Comparison of ENCODE assay signal across 8 cellular contexts in genomic region chr19:57803265-57803593, GRCh38. TPM values are rescaled to one million over a fixed set of nuclear protein-coding genes. Genes with fewer than 3 reads are reported as not detected.
DNase-seq lines count a peak whose midpoint lies in the region; ATAC-seq, FAIRE-seq and TF ChIP-seq lines count a peak whose summit lies in the region.

No MANE protein-coding gene starts in this region.

- no peaks in the 10 kb centered on the region for H3K9me3 ChIP-seq in mononuclear cell (ENCODE audit: low read depth, low read length)

- DNase-seq in Right ventricle myocardium inferior (ENCODE audit: missing footprints) (no peak), cardiac septum (ENCODE audit: low spot score) (no peak), coronary artery (ENCODE audit: low spot score) (no peak), frontal cortex (ENCODE audit: low spot score in 2 of 2) (no peak), NCI-H446 (lab: John Stamatoyannopoulos, UW) (no peak), NK-92 (lab: John Stamatoyannopoulos, UW; ENCODE audit: unreplicated experiment) (no peak)

- H3K27me3 ChIP-seq in mononuclear cell (ENCODE audit: insufficient read depth, low read length) = no peaks in the 10 kb centered on the region

- H3K4me3 ChIP-seq in coronary artery (peak overlapping the region; percentile 71), mononuclear cell (ENCODE audit: low read length) (peak overlapping the region; percentile 27), urinary bladder (ENCODE audit: low read depth, low read length) (peak overlapping the region; percentile 48)

- WGBS in urinary bladder = 12% methylated on average over 6 of the region's 6 CpGs

- H3K4me1 ChIP-seq in mononuclear cell (ENCODE audit: insufficient read depth, low read length) = peaks cover 24% of the 10 kb centered on the region
- no peaks in the 10 kb centered on the region for H3K4me1 ChIP-seq in urinary bladder (ENCODE audit: insufficient read depth)

- intact Hi-C loops in Right ventricle myocardium inferior (cut with DNase I) = no loop called here
- intact Hi-C loops in cardiac septum (cut with DNase I) = no loop called here

- no peak for FAIRE-seq in frontal cortex (lab: Jason Lieb, UNC)

- H3K36me3 ChIP-seq in urinary bladder (ENCODE audit: insufficient read depth) = peaks cover 4% of the 10 kb centered on the region

- peak; percentile 24 for ATAC-seq in Right ventricle myocardium inferior

- H3K27ac ChIP-seq in coronary artery = peak overlapping the region in 1 of 2 donors; percentile 56
- peak overlapping the region; percentile 93 for H3K27ac ChIP-seq in urinary bladder (ENCODE audit: low read depth)

- no peak for TF ChIP-seq CTCF in coronary artery (IDR thresholded peaks at IDR 0.05)

RNA-seq across cellular contexts. Expression of gene ZNF552, which starts 11.5 kb away (rescaled TPM):
- total RNA-seq in Right ventricle myocardium inferior (4.7 TPM), cardiac septum (3.0 TPM), mononuclear cell (13.3 TPM), urinary bladder (24.5 TPM), frontal cortex (9.0 TPM)
- 6.5 TPM for polyA plus RNA-seq in urinary bladder

RNA-seq across cellular contexts. Expression of gene ZNF587B, which starts 26.9 kb away (rescaled TPM):
- 7.5 TPM for total RNA-seq in Right ventricle myocardium inferior
- total RNA-seq in cardiac septum = 7.6 TPM
- 25.5 TPM for total RNA-seq in mononuclear cell
- 29.1 TPM for total RNA-seq in urinary bladder
- 3.8 TPM for polyA plus RNA-seq in urinary bladder
- 20.8 TPM for total RNA-seq in frontal cortex

RNA-seq across cellular contexts. Expression of gene ZNF586, which starts 33.8 kb away (rescaled TPM):
- total RNA-seq in Right ventricle myocardium inferior (9.7 TPM), cardiac septum (16.8 TPM), mononuclear cell (56.8 TPM), urinary bladder (33.8 TPM), frontal cortex (61.1 TPM)
- polyA plus RNA-seq in urinary bladder = 9.2 TPM

RNA-seq across cellular contexts. Expression of gene ZNF587, which starts 46.4 kb away (rescaled TPM):
- total RNA-seq in Right ventricle myocardium inferior = 16.4 TPM
- 23.8 TPM for total RNA-seq in cardiac septum
- total RNA-seq in mononuclear cell = 34.0 TPM
- total RNA-seq in urinary bladder = 45.4 TPM
- polyA plus RNA-seq in urinary bladder = 7.5 TPM
- 24.9 TPM for total RNA-seq in frontal cortex

RNA-seq across cellular contexts. Expression of gene ZNF776, which starts 56.6 kb away (rescaled TPM):
- total RNA-seq in Right ventricle myocardium inferior (12.5 TPM), cardiac septum (10.0 TPM), mononuclear cell (36.6 TPM), urinary bladder (31.1 TPM), frontal cortex (53.4 TPM)
- 11.1 TPM for polyA plus RNA-seq in urinary bladder
